Comparison of ENCODE assay signal across 1 cellular context in genomic region chr9:4657426-4658159, GRCh38.
A peak's percentile ranks its signal among the peaks of the same experiment; 100 is the strongest.
TF ChIP-seq lines count a peak whose summit lies in the region.

No MANE protein-coding gene starts in this region.

TF ChIP-seq in HepG2, 621 proteins besides CTCF, POLR2A, EP300 and RAD21 (continued from another document):
- 0 out of 2 replicates have a peak, but pooled peaks have one; percentile 16 for TF ChIP-seq HDAC2 (CRISPR knock-in tag; IDR thresholded peaks at IDR 0.05)
- TF ChIP-seq U2AF2 (IDR thresholded peaks at IDR 0.05; ENCODE audit: low read depth, low read length), result no peak
- TF ChIP-seq ZNF513 (CRISPR knock-in tag; conservative IDR thresholded peaks at IDR 0.05), result no peak
- TF ChIP-seq ZNF766 (CRISPR knock-in tag; IDR thresholded peaks at IDR 0.05; ENCODE audit: borderline replicate concordance), result no peak
- TF ChIP-seq ZMYM4 (CRISPR knock-in tag; IDR thresholded peaks at IDR 0.05), result peak; percentile 75; the same call in 1 of the 2 replicates
- no peak for TF ChIP-seq ZNF589 (CRISPR knock-in tag; conservative IDR thresholded peaks at IDR 0.05)
- TF ChIP-seq HDAC6 (IDR thresholded peaks at IDR 0.05; ENCODE audit: low read depth, low read length), result no peak
- TF ChIP-seq TEAD3 (CRISPR knock-in tag; optimal IDR thresholded peaks at IDR 0.05; ENCODE audit: borderline replicate concordance), result peak; percentile 46
- no peak for TF ChIP-seq IKZF4 (CRISPR knock-in tag; IDR thresholded peaks at IDR 0.05; ENCODE audit: borderline replicate concordance, low read depth, not compliant biosample characterization)
- TF ChIP-seq NPAS2 (CRISPR knock-in tag; IDR thresholded peaks at IDR 0.05; ENCODE audit: borderline replicate concordance), result no peak
- TF ChIP-seq GMEB2 (CRISPR knock-in tag; IDR thresholded peaks at IDR 0.05; ENCODE audit: low read depth), result no peak
- TF ChIP-seq HOMEZ (CRISPR knock-in tag; IDR thresholded peaks at IDR 0.05; ENCODE audit: low read depth), result peak; percentile 49; the same call in 1 of the 2 replicates
- no peak for TF ChIP-seq RAD51 (IDR thresholded peaks at IDR 0.05; ENCODE audit: borderline replicate concordance)
